ENCODE assay signal across 25 cellular contexts in genomic region chr1:89042491-89042890, GRCh38. TPM values are rescaled to one million over a fixed set of nuclear protein-coding genes. Genes with fewer than 3 reads are reported as not detected.
"Had no signal": no experiment of that assay in that cellular context is flagged by ENCODE, and none has a peak within 500 bp of the region (broad histone marks: within the 10 kb centered on the region; RNA-seq: fewer than 3 reads in every experiment).

No MANE protein-coding gene starts in this region.

- H3K27me3 ChIP-seq: colonic mucosa, dorsolateral prefrontal cortex, esophagus muscularis mucosa, esophagus squamous epithelium, foreskin keratinocyte, gastrocnemius medialis, gastroesophageal sphincter, heart left ventricle, heart right ventricle had no signal

- H3K4me1 ChIP-seq: colonic mucosa, esophagus muscularis mucosa, esophagus squamous epithelium, gastrocnemius medialis, gastroesophageal sphincter, heart left ventricle had no signal

- H3K4me1 Mint-ChIP-seq: endodermal cell had no signal

- H3K27me3 Mint-ChIP-seq: dendritic cell treated with granulocyte-macrophage colony-stimulating factor and Interleukin-4, amounts not matched to agents 40 ng/mL and 50 ng/mL, for 4 days; effector memory CD8-positive, alpha-beta T cell had no signal

- H3K36me3 ChIP-seq: colonic mucosa, esophagus muscularis mucosa, esophagus squamous epithelium, gastrocnemius medialis, heart left ventricle, heart right ventricle had no signal

- DNase-seq: colonic mucosa; cortex of kidney; dermis blood vessel endothelial cell; dorsolateral prefrontal cortex; effector CD4-positive, alpha-beta T cell; effector CD8-positive, alpha-beta T cell; effector memory CD4-positive, alpha-beta T cell; effector memory CD8-positive, alpha-beta T cell; endodermal cell; erythroblast; esophagus squamous epithelium; foreskin fibroblast; foreskin keratinocyte; foreskin melanocyte; gastrocnemius medialis; glutamatergic neuron; head of caudate nucleus; heart left ventricle; heart right ventricle had no signal

- H3K9me3 ChIP-seq: colonic mucosa, esophagus muscularis mucosa, esophagus squamous epithelium, gastrocnemius medialis, gastroesophageal sphincter had no signal

- H3K4me3 Mint-ChIP-seq: dendritic cell treated with granulocyte-macrophage colony-stimulating factor and Interleukin-4, amounts not matched to agents 40 ng/mL and 50 ng/mL, for 4 days; effector memory CD8-positive, alpha-beta T cell; endodermal cell had no signal

- H3K27ac ChIP-seq: colonic mucosa, coronary artery, dorsolateral prefrontal cortex, epithelial cell of prostate, esophagus muscularis mucosa, esophagus squamous epithelium, foreskin keratinocyte, gastrocnemius medialis, gastroesophageal sphincter, heart left ventricle, heart right ventricle had no signal

- H3K9me3 Mint-ChIP-seq: effector memory CD8-positive, alpha-beta T cell had no signal

- H3K4me3 ChIP-seq: colonic mucosa, coronary artery, dorsolateral prefrontal cortex, esophagus muscularis mucosa, esophagus squamous epithelium, gastrocnemius medialis, gastroesophageal sphincter, heart left ventricle, heart right ventricle had no signal

- ATAC-seq: effector memory CD8-positive, alpha-beta T cell; esophagus mucosa; foreskin keratinocyte; gastrocnemius medialis; gastroesophageal sphincter; heart left ventricle; heart right ventricle had no signal

- H3K27ac Mint-ChIP-seq: dendritic cell treated with granulocyte-macrophage colony-stimulating factor and Interleukin-4, amounts not matched to agents 40 ng/mL and 50 ng/mL, for 4 days; endodermal cell had no signal

RNA-seq across cellular contexts. Expression of gene GBP3, which starts 19.8 kb away (rescaled TPM):
- total RNA-seq: endodermal cell had no signal

RNA-seq across cellular contexts. Expression of gene GBP1, which starts 22.5 kb away (rescaled TPM):
- total RNA-seq: endodermal cell had no signal
